Comparison of ENCODE assay signal across 1 cellular context in the genomic region with DNA sequence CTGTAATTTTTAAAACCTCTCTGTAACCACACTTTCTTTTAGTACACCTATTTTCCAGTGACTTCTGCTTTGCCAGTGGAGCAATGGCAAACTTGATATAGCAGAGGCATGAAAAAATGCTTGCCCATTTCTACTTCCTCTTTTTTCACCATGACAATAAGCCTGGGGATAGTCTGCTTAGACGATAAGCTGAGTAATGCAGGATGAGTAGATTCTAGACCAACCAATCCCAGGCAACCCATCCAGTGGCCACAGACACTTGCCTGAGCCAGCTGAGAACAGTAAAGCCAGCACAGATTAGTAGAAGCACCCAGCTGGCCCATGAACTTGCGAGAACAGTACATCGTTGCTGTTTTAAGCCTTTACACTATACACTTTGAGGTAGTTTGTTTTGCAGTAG.
TF ChIP-seq lines count a peak whose summit lies in the region.

No MANE protein-coding gene starts in this region.

TF ChIP-seq in HepG2, 621 proteins besides CTCF, POLR2A, EP300 and RAD21 (continued from another document):
- TF ChIP-seq, protein P1, sequence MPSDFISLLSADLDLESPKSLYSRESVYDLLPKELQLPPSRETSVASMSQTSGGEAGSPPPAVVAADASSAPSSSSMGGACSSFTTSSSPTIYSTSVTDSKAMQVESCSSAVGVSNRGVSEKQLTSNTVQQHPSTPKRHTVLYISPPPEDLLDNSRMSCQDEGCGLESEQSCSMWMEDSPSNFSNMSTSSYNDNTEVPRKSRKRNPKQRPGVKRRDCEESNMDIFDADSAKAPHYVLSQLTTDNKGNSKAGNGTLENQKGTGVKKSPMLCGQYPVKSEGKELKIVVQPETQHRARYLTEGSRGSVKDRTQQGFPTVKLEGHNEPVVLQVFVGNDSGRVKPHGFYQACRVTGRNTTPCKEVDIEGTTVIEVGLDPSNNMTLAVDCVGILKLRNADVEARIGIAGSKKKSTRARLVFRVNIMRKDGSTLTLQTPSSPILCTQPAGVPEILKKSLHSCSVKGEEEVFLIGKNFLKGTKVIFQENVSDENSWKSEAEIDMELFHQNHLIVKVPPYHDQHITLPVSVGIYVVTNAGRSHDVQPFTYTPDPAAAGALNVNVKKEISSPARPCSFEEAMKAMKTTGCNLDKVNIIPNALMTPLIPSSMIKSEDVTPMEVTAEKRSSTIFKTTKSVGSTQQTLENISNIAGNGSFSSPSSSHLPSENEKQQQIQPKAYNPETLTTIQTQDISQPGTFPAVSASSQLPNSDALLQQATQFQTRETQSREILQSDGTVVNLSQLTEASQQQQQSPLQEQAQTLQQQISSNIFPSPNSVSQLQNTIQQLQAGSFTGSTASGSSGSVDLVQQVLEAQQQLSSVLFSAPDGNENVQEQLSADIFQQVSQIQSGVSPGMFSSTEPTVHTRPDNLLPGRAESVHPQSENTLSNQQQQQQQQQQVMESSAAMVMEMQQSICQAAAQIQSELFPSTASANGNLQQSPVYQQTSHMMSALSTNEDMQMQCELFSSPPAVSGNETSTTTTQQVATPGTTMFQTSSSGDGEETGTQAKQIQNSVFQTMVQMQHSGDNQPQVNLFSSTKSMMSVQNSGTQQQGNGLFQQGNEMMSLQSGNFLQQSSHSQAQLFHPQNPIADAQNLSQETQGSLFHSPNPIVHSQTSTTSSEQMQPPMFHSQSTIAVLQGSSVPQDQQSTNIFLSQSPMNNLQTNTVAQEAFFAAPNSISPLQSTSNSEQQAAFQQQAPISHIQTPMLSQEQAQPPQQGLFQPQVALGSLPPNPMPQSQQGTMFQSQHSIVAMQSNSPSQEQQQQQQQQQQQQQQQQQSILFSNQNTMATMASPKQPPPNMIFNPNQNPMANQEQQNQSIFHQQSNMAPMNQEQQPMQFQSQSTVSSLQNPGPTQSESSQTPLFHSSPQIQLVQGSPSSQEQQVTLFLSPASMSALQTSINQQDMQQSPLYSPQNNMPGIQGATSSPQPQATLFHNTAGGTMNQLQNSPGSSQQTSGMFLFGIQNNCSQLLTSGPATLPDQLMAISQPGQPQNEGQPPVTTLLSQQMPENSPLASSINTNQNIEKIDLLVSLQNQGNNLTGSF (CRISPR knock-in tag; IDR thresholded peaks at IDR 0.05), result no peak
- TF ChIP-seq SP5 (CRISPR knock-in tag; IDR thresholded peaks at IDR 0.05; ENCODE audit: borderline replicate concordance, low read depth), result no peak
- TF ChIP-seq, protein P2, sequence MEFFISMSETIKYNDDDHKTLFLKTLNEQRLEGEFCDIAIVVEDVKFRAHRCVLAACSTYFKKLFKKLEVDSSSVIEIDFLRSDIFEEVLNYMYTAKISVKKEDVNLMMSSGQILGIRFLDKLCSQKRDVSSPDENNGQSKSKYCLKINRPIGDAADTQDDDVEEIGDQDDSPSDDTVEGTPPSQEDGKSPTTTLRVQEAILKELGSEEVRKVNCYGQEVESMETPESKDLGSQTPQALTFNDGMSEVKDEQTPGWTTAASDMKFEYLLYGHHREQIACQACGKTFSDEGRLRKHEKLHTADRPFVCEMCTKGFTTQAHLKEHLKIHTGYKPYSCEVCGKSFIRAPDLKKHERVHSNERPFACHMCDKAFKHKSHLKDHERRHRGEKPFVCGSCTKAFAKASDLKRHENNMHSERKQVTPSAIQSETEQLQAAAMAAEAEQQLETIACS (CRISPR knock-in tag; IDR thresholded peaks at IDR 0.05), result no peak
- TF ChIP-seq CERS6 (CRISPR knock-in tag; IDR thresholded peaks at IDR 0.05), result no peak
- no peak for TF ChIP-seq HINFP (CRISPR knock-in tag; IDR thresholded peaks at IDR 0.05; ENCODE audit: low read depth)
- TF ChIP-seq, protein P3, sequence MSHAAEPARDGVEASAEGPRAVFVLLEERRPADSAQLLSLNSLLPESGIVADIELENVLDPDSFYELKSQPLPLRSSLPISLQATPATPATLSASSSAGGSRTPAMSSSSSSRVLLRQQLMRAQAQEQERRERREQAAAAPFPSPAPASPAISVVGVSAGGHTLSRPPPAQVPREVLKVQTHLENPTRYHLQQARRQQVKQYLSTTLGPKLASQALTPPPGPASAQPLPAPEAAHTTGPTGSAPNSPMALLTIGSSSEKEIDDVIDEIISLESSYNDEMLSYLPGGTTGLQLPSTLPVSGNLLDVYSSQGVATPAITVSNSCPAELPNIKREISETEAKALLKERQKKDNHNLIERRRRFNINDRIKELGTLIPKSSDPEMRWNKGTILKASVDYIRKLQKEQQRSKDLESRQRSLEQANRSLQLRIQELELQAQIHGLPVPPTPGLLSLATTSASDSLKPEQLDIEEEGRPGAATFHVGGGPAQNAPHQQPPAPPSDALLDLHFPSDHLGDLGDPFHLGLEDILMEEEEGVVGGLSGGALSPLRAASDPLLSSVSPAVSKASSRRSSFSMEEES (CRISPR knock-in tag; IDR thresholded peaks at IDR 0.05), result no peak
- no peak for TF ChIP-seq KAT2B (IDR thresholded peaks at IDR 0.05; ENCODE audit: borderline replicate concordance, low read depth, low read length)
- TF ChIP-seq ZMYM4 (CRISPR knock-in tag; IDR thresholded peaks at IDR 0.05), result no peak
- no peak for TF ChIP-seq KLF13 (CRISPR knock-in tag; IDR thresholded peaks at IDR 0.05)
- no peak for TF ChIP-seq HNRNPK (IDR thresholded peaks at IDR 0.05; ENCODE audit: low read depth, low read length, poor library complexity, severe bottlenecking)
- no peak for TF ChIP-seq MED1 (CRISPR knock-in tag; IDR thresholded peaks at IDR 0.05)
- no peak for TF ChIP-seq ZBTB40 (IDR thresholded peaks at IDR 0.05)
- no peak for TF ChIP-seq ZBTB40 (CRISPR knock-in tag; IDR thresholded peaks at IDR 0.05)
- no peak for TF ChIP-seq SMC3 (IDR thresholded peaks at IDR 0.05; ENCODE audit: low read length)
